In genomic region chr11:2300290-2300935, GRCh38 we compare ENCODE assay signal across 10 cellular contexts. TPM values are rescaled to one million over a fixed set of nuclear protein-coding genes. Genes with fewer than 3 reads are reported as not detected.
DNase-seq lines count a peak whose midpoint lies in the region; ATAC-seq, FAIRE-seq and TF ChIP-seq lines count a peak whose summit lies in the region.
"Had no signal": no experiment of that assay in that cellular context is flagged by ENCODE, and none has a peak within 500 bp of the region (broad histone marks: within the 10 kb centered on the region; RNA-seq: fewer than 3 reads in every experiment).

No MANE protein-coding gene starts in this region.

- H3K36me3 ChIP-seq in kidney (ENCODE audit: control insufficient read depth in 1 of 2, insufficient read depth in 2 of 2, low read length in 2 of 2) (no peaks in the 10 kb centered on the region), thoracic aorta (no peaks in the 10 kb centered on the region)

- H3K27ac Mint-ChIP-seq in activated CD4-positive, alpha-beta memory T cell treated with anti-CD3 and anti-CD28 coated beads for 36 hours: peak overlapping the region; percentile 65

- CTCF ChIA-PET in activated CD4-positive, alpha-beta memory T cell treated with anti-CD3 and anti-CD28 coated beads for 36 hours (lab: Charles Lee): interaction anchor here (1.3 to 3.4 kb wide), 7 partner anchors 77 to 120 kb away, joined by 3 to 13 read pairs (median 9); partner anchors contain the start of genes CD81 and TSSC4

- no peak overlapping the region for H3K9ac ChIP-seq in kidney (ENCODE audit: low read length in 2 of 2)

- FAIRE-seq in kidney (lab: Jason Lieb, UNC): no peak

- no peaks in the 10 kb centered on the region for H3K9me3 Mint-ChIP-seq in activated CD4-positive, alpha-beta memory T cell treated with anti-CD3 and anti-CD28 coated beads for 36 hours

- H3K9me3 ChIP-seq in kidney (ENCODE audit: control insufficient read depth in 1 of 2, low read length in 2 of 2): no peaks in the 10 kb centered on the region
- no peaks in the 10 kb centered on the region for H3K9me3 ChIP-seq in thoracic aorta

- H3K4me3 Mint-ChIP-seq in activated CD4-positive, alpha-beta memory T cell treated with anti-CD3 and anti-CD28 coated beads for 36 hours: peak overlapping the region; percentile 85

- peaks cover 6% of the 10 kb centered on the region for H3K36me3 Mint-ChIP-seq in activated CD4-positive, alpha-beta memory T cell treated with anti-CD3 and anti-CD28 coated beads for 36 hours

- H3K4me1 Mint-ChIP-seq in activated CD4-positive, alpha-beta memory T cell treated with anti-CD3 and anti-CD28 coated beads for 36 hours (ENCODE audit: low read depth): peaks cover 35% of the 10 kb centered on the region

- intact Hi-C loops in activated CD4-positive, alpha-beta memory T cell treated with anti-CD3 and anti-CD28 coated beads for 36 hours (cut with micrococcal nuclease): loop anchor here (2.0 to 10.0 kb wide), 2 partner anchors 32 to 584 kb away; partner anchors contain the start of gene CDKN1C
- intact Hi-C loops in kidney (cut with DNase I): loop anchor here (5.0 kb wide), 1 partner anchor 117 kb away; no protein-coding TSS in a partner anchor

- DNase-seq in activated gamma-delta T cell treated with Interleukin-2 at 50 U/mL for 16 hours (peak; percentile 47), activated gamma-delta T cell (lab: John Stamatoyannopoulos, UW) (no peak), kidney (peak; percentile 75), thoracic aorta (ENCODE audit: low spot score) (no peak), NCI-H1105 (lab: John Stamatoyannopoulos, UW) (no peak)
- peak; percentile 12 for DNase-seq in activated CD4-positive, alpha-beta memory T cell treated with anti-CD3 and anti-CD28 coated beads for 36 hours
- DNase-seq in activated CD4-positive, CD25-positive, alpha-beta regulatory T cell (lab: John Stamatoyannopoulos, UW): no peak
- DNase-seq: NCI-H1436, occipital lobe had no signal

- TF ChIP-seq CTCF in kidney (IDR thresholded peaks at IDR 0.05; ENCODE audit: borderline replicate concordance, extremely low read depth, insufficient read depth) (no peak), thoracic aorta (IDR thresholded peaks at IDR 0.05) (no peak)

- POLR2A ChIA-PET in activated CD4-positive, alpha-beta memory T cell treated with anti-CD3 and anti-CD28 coated beads for 36 hours (lab: Charles Lee): interaction anchor here (1.1 to 2.1 kb wide), 3 partner anchors 12 to 77 kb away, joined by 4 to 7 read pairs (median 7); partner anchors contain the start of gene CD81

- no peaks in the 10 kb centered on the region for H3K27me3 ChIP-seq in thoracic aorta (replicated peaks; ENCODE audit: insufficient read depth)

- H3K4me3 ChIP-seq in kidney (ENCODE audit: low read length in 2 of 2) (no peak overlapping the region), thoracic aorta (peak overlapping the region; percentile 19)

- no peak for ATAC-seq in thoracic aorta (ENCODE audit: insufficient number of reproducible peaks, low FRiP score, low read depth)
- no peak for ATAC-seq in activated CD4-positive, CD25-positive, alpha-beta regulatory T cell treated with anti-CD3 and anti-CD28 coated beads, Interleukin-2, amount 50 U/mL, for 24 hours

- H3K27ac ChIP-seq in kidney (ENCODE audit: low read depth in 2 of 2, low read length in 2 of 2) (no peak overlapping the region), thoracic aorta (no peak overlapping the region)

- peaks cover under 1% of the 10 kb centered on the region in 2 donors for H3K4me1 ChIP-seq in kidney (ENCODE audit: control insufficient read depth in 1 of 2, insufficient read depth in 1 of 2, low read depth in 1 of 2, low read length in 2 of 2)
- H3K4me1 ChIP-seq in thoracic aorta (ENCODE audit: control insufficient read depth in 1 of 2, low read depth in 2 of 2): peaks cover 18 to 34% of the 10 kb centered on the region in 2 donors

- no peaks in the 10 kb centered on the region for H3K27me3 Mint-ChIP-seq in activated CD4-positive, alpha-beta memory T cell treated with anti-CD3 and anti-CD28 coated beads for 36 hours

RNA-seq across cellular contexts. Expression of gene C11orf21, which starts 1.3 kb away (rescaled TPM):
- total RNA-seq in activated CD4-positive, alpha-beta memory T cell treated with anti-CD3 and anti-CD28 coated beads for 36 hours: 1 to 10 TPM; 8.2 to 8.8 TPM
- 4.9 TPM for total RNA-seq in kidney
- 0.17 TPM for polyA plus RNA-seq in kidney (ENCODE audit: insufficient read depth, low read depth, low replicate concordance)
- total RNA-seq in thoracic aorta: 1 to 10 TPM; 1.1 to 4.3 TPM

RNA-seq across cellular contexts. Expression of gene TSPAN32, which starts 1.4 kb away (rescaled TPM):
- total RNA-seq in activated CD4-positive, alpha-beta memory T cell treated with anti-CD3 and anti-CD28 coated beads for 36 hours: 1 to 10 TPM; 5.5 to 6.5 TPM
- total RNA-seq in kidney (6.1 TPM), thoracic aorta (1 to 10 TPM; 2.5 to 6.9 TPM)
- polyA plus RNA-seq in kidney (ENCODE audit: insufficient read depth, low read depth, low replicate concordance): 0.75 TPM
- total RNA-seq: occipital lobe had no signal

RNA-seq across cellular contexts. Expression of gene ASCL2, which starts 30.0 kb away (rescaled TPM):
- 1 to 10 TPM; 1.5 to 2.0 TPM for total RNA-seq in activated CD4-positive, alpha-beta memory T cell treated with anti-CD3 and anti-CD28 coated beads for 36 hours
- total RNA-seq in kidney (5.0 TPM), thoracic aorta (under 1 TPM; 0.41 to 0.78 TPM)
- polyA plus RNA-seq in kidney (ENCODE audit: insufficient read depth, low read depth, low replicate concordance): 1.2 TPM

Comparison
In these comparisons a context has a peak if more than half of its experiments do, and no peak if none do; other contexts are left out.
1. DNase-seq: peak in activated gamma-delta T cell treated with Interleukin-2 at 50 U/mL for 16 hours (single experiment), activated CD4-positive, alpha-beta memory T cell treated with anti-CD3 and anti-CD28 coated beads for 36 hours (single experiment) and kidney (single experiment); none in activated gamma-delta T cell (single experiment), thoracic aorta (single experiment), activated CD4-positive, CD25-positive, alpha-beta regulatory T cell (0 of 4) and NCI-H1105 (single experiment).